1 cellular context compared by ENCODE assay signal in the genomic region with DNA sequence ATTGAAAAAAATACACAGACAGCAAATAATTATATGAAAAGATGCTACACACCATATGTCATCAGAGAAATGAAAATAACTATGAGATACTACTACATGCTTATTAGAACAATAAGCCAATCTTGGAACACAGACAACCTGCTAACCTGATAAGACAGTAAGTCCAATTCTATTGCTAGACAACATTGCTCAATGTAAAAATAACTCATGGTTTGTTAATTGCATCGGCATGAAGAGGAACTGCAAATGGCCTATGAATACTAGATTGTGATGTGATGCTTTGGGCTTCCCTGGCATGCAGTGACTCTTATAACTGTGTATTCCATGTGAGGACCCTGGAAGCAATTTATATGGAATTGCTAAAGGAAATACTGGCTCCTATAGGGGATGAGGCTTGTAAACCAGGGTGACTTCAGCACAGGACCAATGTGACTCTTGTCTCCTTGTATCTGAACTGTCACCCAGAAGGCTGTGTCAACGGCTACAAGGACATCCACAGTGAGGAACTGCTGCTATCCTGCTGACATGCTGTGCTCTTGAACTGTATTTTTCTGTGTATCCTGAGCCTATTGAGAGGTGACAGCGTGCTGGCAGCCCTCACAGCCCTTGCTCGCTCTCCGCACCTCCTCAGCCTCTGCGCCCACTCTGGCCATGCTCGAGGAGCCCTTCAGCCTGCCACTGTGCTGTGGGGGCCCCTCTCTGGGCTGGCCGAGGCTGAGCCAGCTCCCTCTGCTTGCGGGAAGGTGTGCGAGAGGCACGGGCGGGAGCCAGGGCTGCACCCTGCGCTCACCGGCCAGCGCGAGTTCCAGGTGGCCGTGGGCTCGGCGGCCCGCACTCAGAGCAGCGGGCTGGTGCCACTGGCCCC.
TF ChIP-seq lines count a peak whose summit lies in the region.

No MANE protein-coding gene starts in this region.

TF ChIP-seq in K562, 482 proteins besides CTCF, POLR2A, EP300 and RAD21 (continued from another document):
- TF ChIP-seq, protein P1, sequence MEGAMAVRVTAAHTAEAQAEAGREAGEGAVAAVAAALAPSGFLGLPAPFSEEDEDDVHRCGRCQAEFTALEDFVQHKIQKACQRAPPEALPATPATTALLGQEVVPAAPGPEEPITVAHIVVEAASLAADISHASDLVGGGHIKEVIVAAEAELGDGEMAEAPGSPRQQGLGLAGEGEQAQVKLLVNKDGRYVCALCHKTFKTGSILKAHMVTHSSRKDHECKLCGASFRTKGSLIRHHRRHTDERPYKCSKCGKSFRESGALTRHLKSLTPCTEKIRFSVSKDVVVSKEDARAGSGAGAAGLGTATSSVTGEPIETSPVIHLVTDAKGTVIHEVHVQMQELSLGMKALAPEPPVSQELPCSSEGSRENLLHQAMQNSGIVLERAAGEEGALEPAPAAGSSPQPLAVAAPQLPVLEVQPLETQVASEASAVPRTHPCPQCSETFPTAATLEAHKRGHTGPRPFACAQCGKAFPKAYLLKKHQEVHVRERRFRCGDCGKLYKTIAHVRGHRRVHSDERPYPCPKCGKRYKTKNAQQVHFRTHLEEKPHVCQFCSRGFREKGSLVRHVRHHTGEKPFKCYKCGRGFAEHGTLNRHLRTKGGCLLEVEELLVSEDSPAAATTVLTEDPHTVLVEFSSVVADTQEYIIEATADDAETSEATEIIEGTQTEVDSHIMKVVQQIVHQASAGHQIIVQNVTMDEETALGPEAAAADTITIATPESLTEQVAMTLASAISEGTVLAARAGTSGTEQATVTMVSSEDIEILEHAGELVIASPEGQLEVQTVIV (CRISPR knock-in tag; IDR thresholded peaks at IDR 0.05; ENCODE audit: borderline replicate concordance), result no peak
- TF ChIP-seq KDM2B (CRISPR knock-in tag; IDR thresholded peaks at IDR 0.05) (no peak), U2AF1 (optimal IDR thresholded peaks at IDR 0.05; ENCODE audit: low read depth, low read length) (no peak)
